ENCODE assay signal across 22 cellular contexts in the genomic region with DNA sequence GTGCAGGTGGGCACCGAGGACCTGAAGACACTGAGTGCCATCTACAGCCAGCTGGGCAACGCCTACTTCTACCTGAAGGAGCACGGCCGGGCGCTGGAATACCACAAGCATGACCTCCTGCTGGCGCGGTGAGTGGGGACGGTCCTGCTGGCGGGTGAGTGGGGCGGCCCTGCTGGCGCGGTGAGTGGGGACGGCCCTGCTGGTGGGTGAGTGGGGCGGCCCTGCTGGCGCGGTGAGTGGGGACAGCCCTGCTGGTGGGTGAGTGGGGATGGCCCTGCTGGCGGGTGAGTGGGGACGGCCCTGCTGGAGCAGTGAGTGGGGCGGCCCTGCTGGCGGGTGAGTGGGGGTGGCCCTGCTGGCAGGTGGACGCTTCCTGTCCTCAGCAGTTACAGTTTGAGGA. TPM values are rescaled to one million over a fixed set of nuclear protein-coding genes. Genes with fewer than 3 reads are reported as not detected.
DNase-seq lines count a peak whose midpoint lies in the region; ATAC-seq, FAIRE-seq and TF ChIP-seq lines count a peak whose summit lies in the region.
"Had no signal": no experiment of that assay in that cellular context is flagged by ENCODE, and none has a peak within 500 bp of the region (broad histone marks: within the 10 kb centered on the region; RNA-seq: fewer than 3 reads in every experiment).

No MANE protein-coding gene starts in this region.

- DNase-seq in stimulated activated naive CD8-positive, alpha-beta T cell treated with anti-CD3 and anti-CD28 coated beads, Interleukin-15, amount 100 ng/mL, for 72 hours = no peak
- no peak for DNase-seq in stimulated activated naive CD8-positive, alpha-beta T cell treated with anti-CD3 and anti-CD28 coated beads, Interleukin-15, Interleukin-2, amounts not matched to agents 100 U/mL and 50 U/mL, for 24 hours
- no peak for DNase-seq in K562 (ENCODE audit: extremely low read depth in 1 of 4, low spot score in 3 of 4)
- no peak for DNase-seq in GM20000 (ENCODE audit: low spot score)
- DNase-seq in activated CD4-positive, alpha-beta memory T cell treated with anti-CD3 and anti-CD28 coated beads, Interleukin-2, amount 10 ng/mL, durations not matched to agents 7 days and 5 days = no peak
- DNase-seq: C1 segment of cervical spinal cord; Calu3; CD4-positive, alpha-beta memory T cell; COR-L47; DMS53; DMS79 treated with DMSO at 0.1 percent for 48 hours; GF-D8; GM23248; H9; HFFc6 had no signal

- H3K79me2 ChIP-seq in K562 (ENCODE audit: control insufficient read depth, insufficient read depth, low read length) = no peaks in the 10 kb centered on the region

- no peak overlapping the region for H3K4me2 ChIP-seq in K562 (ENCODE audit: insufficient read depth, low read length)

- peaks cover 0 to 93% of the 10 kb centered on the region in 2 experiments; a peak in 2 of 5 replicates for H3K4me1 ChIP-seq in K562 (replicated peaks in 1 of 2; ENCODE audit: control insufficient read depth in 2 of 2, insufficient read depth in 2 of 2, low read length in 2 of 2)

- no peaks in the 10 kb centered on the region for H3K4me1 Mint-ChIP-seq in stimulated activated naive CD8-positive, alpha-beta T cell treated with anti-CD3 and anti-CD28 coated beads, Interleukin-15, amount 100 ng/mL, for 72 hours
- H3K4me1 Mint-ChIP-seq in stimulated activated memory B cell treated with anti-CD40 and anti-IgM and Interleukin-4, amounts not matched to agents 10 μg/mL and 1 μg/mL and 100 μg/mL, for 72 hours = peaks cover 8% of the 10 kb centered on the region
- H3K4me1 Mint-ChIP-seq in activated CD4-positive, alpha-beta memory T cell treated with anti-CD3 and anti-CD28 coated beads, Interleukin-2, amount 10 ng/mL, durations not matched to agents 7 days and 5 days = peaks cover 2% of the 10 kb centered on the region
- H3K4me1 Mint-ChIP-seq: CD4-positive, alpha-beta memory T cell had no signal

- no peak for TF ChIP-seq CTCF in K562 (IDR thresholded peaks at IDR 0.05 in 2 of 3, conservative IDR thresholded peaks at IDR 0.05 in 1 of 3; ENCODE audit: insufficient read depth in 2 of 3, low read depth in 1 of 3, low read length in 3 of 3)
- no peak for TF ChIP-seq CTCF in GM20000 (IDR thresholded peaks at IDR 0.05; ENCODE audit: extremely low read depth, missing control alignments)

- H3K9me3 Mint-ChIP-seq in stimulated activated naive CD8-positive, alpha-beta T cell treated with anti-CD3 and anti-CD28 coated beads, Interleukin-15, amount 100 ng/mL, for 72 hours = no peaks in the 10 kb centered on the region
- no peaks in the 10 kb centered on the region for H3K9me3 Mint-ChIP-seq in stimulated activated memory B cell treated with anti-CD40 and anti-IgM and Interleukin-4, amounts not matched to agents 10 μg/mL and 1 μg/mL and 100 μg/mL, for 72 hours
- H3K9me3 Mint-ChIP-seq in activated CD4-positive, alpha-beta memory T cell treated with anti-CD3 and anti-CD28 coated beads, Interleukin-2, amount 10 ng/mL, durations not matched to agents 7 days and 5 days = no peaks in the 10 kb centered on the region
- H3K9me3 Mint-ChIP-seq: CD4-positive, alpha-beta memory T cell; H9; HFFc6 had no signal

- H3K9ac ChIP-seq in K562 (ENCODE audit: insufficient read depth in 1 of 2, low read depth in 2 of 2, low read length in 2 of 2) = no peak overlapping the region; a peak in 1 of 4 replicates
- H3K9ac ChIP-seq: GM23248 had no signal

- no peak overlapping the region for H3K27ac ChIP-seq in K562 (ENCODE audit: extremely low read depth, low read depth, low read length)
- H3K27ac ChIP-seq: GM23248 had no signal

- WGBS in K562 (ENCODE audit: insufficient coverage, low coverage, missing lambda C conversion rate) = 88% methylated on average over 15 of the region's 21 CpGs

- TF ChIP-seq RAD21 in K562 (CRISPR knock-in tag; conservative IDR thresholded peaks at IDR 0.05 in 1 of 2, IDR thresholded peaks at IDR 0.05 in 1 of 2) = no peak

- in situ Hi-C loops in K562 (cut with MboI) = loop anchor here (25.0 kb wide), 1 partner anchor 303 kb away; no protein-coding TSS in a partner anchor

- no peak overlapping the region for H3K4me3 Mint-ChIP-seq in stimulated activated naive CD8-positive, alpha-beta T cell treated with anti-CD3 and anti-CD28 coated beads, Interleukin-15, amount 100 ng/mL, for 72 hours
- no peak overlapping the region for H3K4me3 Mint-ChIP-seq in stimulated activated memory B cell treated with anti-CD40 and anti-IgM and Interleukin-4, amounts not matched to agents 10 μg/mL and 1 μg/mL and 100 μg/mL, for 72 hours
- H3K4me3 Mint-ChIP-seq in activated CD4-positive, alpha-beta memory T cell treated with anti-CD3 and anti-CD28 coated beads, Interleukin-2, amount 10 ng/mL, durations not matched to agents 7 days and 5 days = no peak overlapping the region
- H3K4me3 Mint-ChIP-seq: CD4-positive, alpha-beta memory T cell; H9; HFFc6 had no signal

- H3K27me3 Mint-ChIP-seq in stimulated activated naive CD8-positive, alpha-beta T cell treated with anti-CD3 and anti-CD28 coated beads, Interleukin-15, amount 100 ng/mL, for 72 hours = no peaks in the 10 kb centered on the region
- H3K27me3 Mint-ChIP-seq in stimulated activated memory B cell treated with anti-CD40 and anti-IgM and Interleukin-4, amounts not matched to agents 10 μg/mL and 1 μg/mL and 100 μg/mL, for 72 hours = peaks cover 41% of the 10 kb centered on the region
- no peaks in the 10 kb centered on the region for H3K27me3 Mint-ChIP-seq in activated CD4-positive, alpha-beta memory T cell treated with anti-CD3 and anti-CD28 coated beads, Interleukin-2, amount 10 ng/mL, durations not matched to agents 7 days and 5 days
- H3K27me3 Mint-ChIP-seq: CD4-positive, alpha-beta memory T cell had no signal

- no peak for TF ChIP-seq POLR2A in K562 (conservative IDR thresholded peaks at IDR 0.05)

- BruUV-seq in K562 (replicated peaks; lab: Mats Ljungman, UMichigan) = no TSS peak

- peaks cover 17% of the 10 kb centered on the region; the same call in 1 of the 3 replicates for H3K36me3 ChIP-seq in K562 (ENCODE audit: control insufficient read depth, insufficient read depth, low read length)

- H3K9me3 ChIP-seq in K562 (replicated peaks; ENCODE audit: control insufficient read depth, insufficient read depth, low read depth, low read length) = no peaks in the 10 kb centered on the region

- POLR2A ChIA-PET in K562 (lab: Yijun Ruan, JAX) = no interaction called here
- POLR2A ChIA-PET in activated CD4-positive, alpha-beta memory T cell treated with anti-CD3 and anti-CD28 coated beads, Interleukin-2, amount 10 ng/mL, durations not matched to agents 7 days and 5 days (lab: Charles Lee) = no interaction called here

- no peaks in the 10 kb centered on the region for H3K27me3 ChIP-seq in K562 (ENCODE audit: control insufficient read depth in 2 of 2, insufficient read depth in 2 of 2, low read length in 2 of 2)

- intact Hi-C loops in K562 (cut with micrococcal nuclease) = no loop called here

- no peak for TF ChIP-seq EP300 in K562 (IDR thresholded peaks at IDR 0.05; ENCODE audit: low read length)

- no peak overlapping the region for H2AFZ ChIP-seq in K562 (ENCODE audit: low read depth, low read length)
- H2AFZ ChIP-seq: GM23248 had no signal

- H4K20me1 ChIP-seq in K562 (replicated peaks; ENCODE audit: control insufficient read depth, insufficient read depth, low read length) = no peaks in the 10 kb centered on the region

- CTCF ChIA-PET in K562 (lab: Yijun Ruan, JAX; ENCODE audit: low intra/inter-chr PET ratio) = no interaction called here
- CTCF ChIA-PET in activated CD4-positive, alpha-beta memory T cell treated with anti-CD3 and anti-CD28 coated beads, Interleukin-2, amount 10 ng/mL, durations not matched to agents 7 days and 5 days (lab: Charles Lee) = no interaction called here

- peak overlapping the region in 1 of 2 donors; percentile 76 for H3K27ac Mint-ChIP-seq in stimulated activated naive CD8-positive, alpha-beta T cell treated with anti-CD3 and anti-CD28 coated beads, Interleukin-15, amount 100 ng/mL, for 72 hours
- H3K27ac Mint-ChIP-seq in stimulated activated memory B cell treated with anti-CD40 and anti-IgM and Interleukin-4, amounts not matched to agents 10 μg/mL and 1 μg/mL and 100 μg/mL, for 72 hours = no peak overlapping the region
- no peak overlapping the region for H3K27ac Mint-ChIP-seq in activated CD4-positive, alpha-beta memory T cell treated with anti-CD3 and anti-CD28 coated beads, Interleukin-2, amount 10 ng/mL, durations not matched to agents 7 days and 5 days
- H3K27ac Mint-ChIP-seq: CD4-positive, alpha-beta memory T cell; H9; HFFc6 had no signal

- H3K9me1 ChIP-seq in K562 (ENCODE audit: control insufficient read depth, insufficient read depth, low read length) = peaks cover 3% of the 10 kb centered on the region

- ATAC-seq in stimulated activated naive CD8-positive, alpha-beta T cell treated with anti-CD3 and anti-CD28 coated beads, Interleukin-15, amount 100 ng/mL, for 72 hours = peak; percentile 19
- no peak for ATAC-seq in stimulated activated naive CD8-positive, alpha-beta T cell treated with anti-CD3 and anti-CD28 coated beads, Interleukin-15, Interleukin-2, amounts not matched to agents 100 U/mL and 50 U/mL, for 24 hours
- ATAC-seq in K562 = no peak
- peak; percentile 1 for ATAC-seq in stimulated activated memory B cell treated with anti-CD40 and anti-IgM and Interleukin-4, amounts not matched to agents 10 μg/mL and 1 μg/mL and 100 μg/mL, for 72 hours
- ATAC-seq: HCT116 had no signal

- H3K36me3 Mint-ChIP-seq in stimulated activated memory B cell treated with anti-CD40 and anti-IgM and Interleukin-4, amounts not matched to agents 10 μg/mL and 1 μg/mL and 100 μg/mL, for 72 hours = no peaks in the 10 kb centered on the region
- H3K36me3 Mint-ChIP-seq in activated CD4-positive, alpha-beta memory T cell treated with anti-CD3 and anti-CD28 coated beads, Interleukin-2, amount 10 ng/mL, durations not matched to agents 7 days and 5 days (ENCODE audit: low read depth) = no peaks in the 10 kb centered on the region
- H3K36me3 Mint-ChIP-seq: CD4-positive, alpha-beta memory T cell had no signal

- H3K4me3 ChIP-seq in K562 = no peak overlapping the region
- H3K4me3 ChIP-seq: GM23248 had no signal

- FAIRE-seq in K562 (lab: Jason Lieb, UNC) = no peak
- FAIRE-seq: GM12892 had no signal

RNA-seq across cellular contexts. Expression of a gene that starts 7.2 kb away (rescaled TPM):
- 13.9 and 58.1 TPM in 2 replicates for total RNA-seq in K562 (2011; cell fraction: chromatin; rRNA removed; ENCODE audit: low replicate concordance)
- total RNA-seq in K562 (2011; cell fraction: nucleolus; rRNA removed) = 30.3 and 36.2 TPM in 2 replicates
- 16.3 and 19.9 TPM in 2 replicates for total RNA-seq in K562 (2011; cell fraction: nucleoplasm; rRNA removed)
- total RNA-seq in K562 (2014; rRNA removed) = 12.7 and 16.0 TPM in 2 replicates
- total RNA-seq in K562 (2014; rRNA removed; fragmentation: Illumina TruSeq; extraction: Trizol) = 0.54 and 0.76 TPM in 2 replicates
- 3.1 and 4.1 TPM in 2 replicates for total RNA-seq in K562 (2015; rRNA removed; fragmentation: Illumina TruSeq; extraction: Trizol)
- 12.4 and 14.2 TPM in 2 replicates for total RNA-seq in K562 (2021)
- 5.4 and 6.7 TPM in 2 replicates for polyA plus RNA-seq in K562 (2011; rRNA removed)
- 5.4 and 23.3 TPM in 2 replicates for polyA plus RNA-seq in K562 (2011; cell fraction: cytosol; rRNA removed)
- 21.3 and 47.7 TPM in 2 replicates for polyA plus RNA-seq in K562 (2011; cell fraction: nucleus; rRNA removed)
- 5.3 and 13.8 TPM in 2 replicates for polyA plus RNA-seq in K562 (2012)
- polyA plus RNA-seq in K562 (2014; fragmentation: Illumina TruSeq; extraction: Trizol) = 1.9 and 5.2 TPM in 2 replicates
- polyA plus RNA-seq in K562 (2014; fragmentation: Nextera tagmentation; extraction: Ambion mirVana) = under 1 TPM; 0.04 to 0.10 TPM
- polyA plus RNA-seq in K562 (2014; rRNA removed) = 9.2 and 10.1 TPM in 2 replicates
- 1.4 and 3.0 TPM in 2 replicates for polyA minus RNA-seq in K562 (2011; rRNA and poly(A)+ RNA removed)
- polyA minus RNA-seq in K562 (2011; cell fraction: cytosol; rRNA and poly(A)+ RNA removed) = 7.8 and 9.2 TPM in 2 replicates
- polyA minus RNA-seq in K562 (2011; cell fraction: nucleus; rRNA and poly(A)+ RNA removed) = 12.7 and 13.3 TPM in 2 replicates
- total RNA-seq in activated CD4-positive, alpha-beta memory T cell treated with anti-CD3 and anti-CD28 coated beads, Interleukin-2, amount 10 ng/mL, durations not matched to agents 7 days and 5 days = 1 to 10 TPM; 6.0 to 6.5 TPM

RNA-seq across cellular contexts. Expression of a gene that starts 29.0 kb away (rescaled TPM):
- total RNA-seq in K562 (2011; cell fraction: chromatin; rRNA removed; ENCODE audit: low replicate concordance) = 3.5 and 12.0 TPM in 2 replicates
- total RNA-seq in K562 (2011; cell fraction: nucleolus; rRNA removed) = 9.3 and 11.7 TPM in 2 replicates
- 3.4 and 4.8 TPM in 2 replicates for total RNA-seq in K562 (2011; cell fraction: nucleoplasm; rRNA removed)
- 44.6 and 56.7 TPM in 2 replicates for total RNA-seq in K562 (2014; rRNA removed)
- total RNA-seq in K562 (2014; rRNA removed; fragmentation: Illumina TruSeq; extraction: Trizol) = 2.2 and 3.4 TPM in 2 replicates
- 10.0 and 10.8 TPM in 2 replicates for total RNA-seq in K562 (2015; rRNA removed; fragmentation: Illumina TruSeq; extraction: Trizol)
- 25.6 and 25.8 TPM in 2 replicates for total RNA-seq in K562 (2021)
- 3.1 and 3.2 TPM in 2 replicates for polyA plus RNA-seq in K562 (2011; rRNA removed)
- polyA plus RNA-seq in K562 (2011; cell fraction: cytosol; rRNA removed) = 7.6 and 27.3 TPM in 2 replicates
- polyA plus RNA-seq in K562 (2011; cell fraction: nucleus; rRNA removed) = 4.2 and 7.4 TPM in 2 replicates
- 8.5 and 15.9 TPM in 2 replicates for polyA plus RNA-seq in K562 (2012)
- polyA plus RNA-seq in K562 (2014; fragmentation: Illumina TruSeq; extraction: Trizol) = 2.2 and 4.2 TPM in 2 replicates
- under 1 TPM; 0.17 to 0.36 TPM for polyA plus RNA-seq in K562 (2014; fragmentation: Nextera tagmentation; extraction: Ambion mirVana)
- polyA plus RNA-seq in K562 (2014; rRNA removed) = 22.1 and 29.8 TPM in 2 replicates
- polyA minus RNA-seq in K562 (2011; rRNA and poly(A)+ RNA removed) = 0.28 TPM in 1 of 2 replicates, not detected in the other
- polyA minus RNA-seq in K562 (2011; cell fraction: cytosol; rRNA and poly(A)+ RNA removed) = 2.6 and 3.4 TPM in 2 replicates
- 2.9 and 3.6 TPM in 2 replicates for polyA minus RNA-seq in K562 (2011; cell fraction: nucleus; rRNA and poly(A)+ RNA removed)
- total RNA-seq in activated CD4-positive, alpha-beta memory T cell treated with anti-CD3 and anti-CD28 coated beads, Interleukin-2, amount 10 ng/mL, durations not matched to agents 7 days and 5 days = 10 to 100 TPM; 11.5 TPM

RNA-seq across cellular contexts. Expression of a gene that starts 30.6 kb away (rescaled TPM):
- total RNA-seq in K562 (2011; cell fraction: chromatin; rRNA removed; ENCODE audit: low replicate concordance) = 0.53 TPM in 1 of 2 replicates, not detected in the other
- total RNA-seq in K562 (2011; cell fraction: nucleolus; rRNA removed) = 0.13 and 0.33 TPM in 2 replicates
- total RNA-seq in K562 (2011; cell fraction: nucleoplasm; rRNA removed) = 0.15 and 0.46 TPM in 2 replicates
- total RNA-seq in K562 (2014; rRNA removed) (not detected in 2 replicates), K562 (2014; rRNA removed; fragmentation: Illumina TruSeq; extraction: Trizol) (not detected in 2 replicates), K562 (2015; rRNA removed; fragmentation: Illumina TruSeq; extraction: Trizol) (not detected in 2 replicates), K562 (2021) (0.02 TPM in 1 of 2 replicates, not detected in the other)
- polyA plus RNA-seq in K562 (2011; rRNA removed) (not detected in 2 replicates), K562 (2014; fragmentation: Illumina TruSeq; extraction: Trizol) (not detected in 2 replicates), K562 (2014; fragmentation: Nextera tagmentation; extraction: Ambion mirVana) (not detected), K562 (2014; rRNA removed) (not detected in 2 replicates)
- 0.07 TPM in 1 of 2 replicates, not detected in the other for polyA plus RNA-seq in K562 (2011; cell fraction: cytosol; rRNA removed)
- 0.01 and 0.40 TPM in 2 replicates for polyA plus RNA-seq in K562 (2011; cell fraction: nucleus; rRNA removed)
- 0.04 TPM in 1 of 2 replicates, not detected in the other for polyA plus RNA-seq in K562 (2012)
- not detected in 2 replicates for polyA minus RNA-seq in K562 (2011; rRNA and poly(A)+ RNA removed)
- not detected in 2 replicates for polyA minus RNA-seq in K562 (2011; cell fraction: cytosol; rRNA and poly(A)+ RNA removed)
- 0.11 and 0.27 TPM in 2 replicates for polyA minus RNA-seq in K562 (2011; cell fraction: nucleus; rRNA and poly(A)+ RNA removed)
- total RNA-seq in activated CD4-positive, alpha-beta memory T cell treated with anti-CD3 and anti-CD28 coated beads, Interleukin-2, amount 10 ng/mL, durations not matched to agents 7 days and 5 days = not detected
- total RNA-seq: A673; CD4-positive, alpha-beta memory T cell; Daoy; GM23248; H4; HFFc6 had no signal
- polyA plus RNA-seq: BJ; CD4-positive, alpha-beta memory T cell; GM23248 had no signal

RNA-seq across cellular contexts. Expression of a gene that starts 38.9 kb away (rescaled TPM):
- 37.4 and 149 TPM in 2 replicates for total RNA-seq in K562 (2011; cell fraction: chromatin; rRNA removed; ENCODE audit: low replicate concordance)
- total RNA-seq in K562 (2011; cell fraction: nucleolus; rRNA removed) = 92.6 and 92.9 TPM in 2 replicates
- 39.7 and 46.5 TPM in 2 replicates for total RNA-seq in K562 (2011; cell fraction: nucleoplasm; rRNA removed)
- total RNA-seq in K562 (2014; rRNA removed) (37.6 and 40.1 TPM in 2 replicates), K562 (2014; rRNA removed; fragmentation: Illumina TruSeq; extraction: Trizol) (3.5 and 3.6 TPM in 2 replicates), K562 (2015; rRNA removed; fragmentation: Illumina TruSeq; extraction: Trizol) (14.6 and 15.8 TPM in 2 replicates), K562 (2021) (35.6 and 42.7 TPM in 2 replicates)
- polyA plus RNA-seq in K562 (2011; rRNA removed) (9.7 and 27.8 TPM in 2 replicates), K562 (2014; fragmentation: Illumina TruSeq; extraction: Trizol) (4.7 and 13.2 TPM in 2 replicates), K562 (2014; fragmentation: Nextera tagmentation; extraction: Ambion mirVana) (1 to 10 TPM; 1.7 to 2.0 TPM), K562 (2014; rRNA removed) (40.4 and 53.0 TPM in 2 replicates)
- polyA plus RNA-seq in K562 (2011; cell fraction: cytosol; rRNA removed) = 10.5 and 13.4 TPM in 2 replicates
- 231 and 234 TPM in 2 replicates for polyA plus RNA-seq in K562 (2011; cell fraction: nucleus; rRNA removed)
- polyA plus RNA-seq in K562 (2012) = 21.9 and 61.0 TPM in 2 replicates
- 4.8 and 5.0 TPM in 2 replicates for polyA minus RNA-seq in K562 (2011; rRNA and poly(A)+ RNA removed)
- polyA minus RNA-seq in K562 (2011; cell fraction: cytosol; rRNA and poly(A)+ RNA removed) = 7.2 and 12.8 TPM in 2 replicates
- 25.8 and 55.4 TPM in 2 replicates for polyA minus RNA-seq in K562 (2011; cell fraction: nucleus; rRNA and poly(A)+ RNA removed)
- 1 to 10 TPM in 1 of 2 experiments, under 1 TPM in 1; 0.55 to 1.3 TPM for total RNA-seq in activated CD4-positive, alpha-beta memory T cell treated with anti-CD3 and anti-CD28 coated beads, Interleukin-2, amount 10 ng/mL, durations not matched to agents 7 days and 5 days

Comparison
In these comparisons a context has a peak if more than half of its experiments do, and no peak if none do; other contexts are left out.
1. ATAC-seq: peak in stimulated activated naive CD8-positive, alpha-beta T cell treated with anti-CD3 and anti-CD28 coated beads, Interleukin-15, amount 100 ng/mL, for 72 hours (single experiment) and stimulated activated memory B cell treated with anti-CD40 and anti-IgM and Interleukin-4, amounts not matched to agents 10 μg/mL and 1 μg/mL and 100 μg/mL, for 72 hours (single experiment); none in stimulated activated naive CD8-positive, alpha-beta T cell treated with anti-CD3 and anti-CD28 coated beads, Interleukin-15, Interleukin-2, amounts not matched to agents 100 U/mL and 50 U/mL, for 24 hours (single experiment) and K562 (single experiment).